Comparison of ENCODE assay signal across 1 cellular context in genomic region chr3:171844873-171845272, GRCh38.
TF ChIP-seq lines count a peak whose summit lies in the region.

No MANE protein-coding gene starts in this region.

TF ChIP-seq in HepG2, 621 proteins besides CTCF, POLR2A, EP300 and RAD21 (continues in another document):
- TF ChIP-seq ZBTB40 (IDR thresholded peaks at IDR 0.05) (no peak), ZBTB40 (CRISPR knock-in tag; IDR thresholded peaks at IDR 0.05) (no peak), AGO1 (IDR thresholded peaks at IDR 0.05; ENCODE audit: low read depth, low read length, poor library complexity, severe bottlenecking) (no peak), SOX5 (CRISPR knock-in tag; IDR thresholded peaks at IDR 0.05; ENCODE audit: borderline replicate concordance) (peak; percentile 42; the same call in 1 of the 2 replicates), ETV6 (CRISPR knock-in tag; conservative IDR thresholded peaks at IDR 0.05) (no peak), NR2F2 (IDR thresholded peaks at IDR 0.05; ENCODE audit: borderline replicate concordance, low read depth) (no peak), ZNF775 (CRISPR knock-in tag; IDR thresholded peaks at IDR 0.05; ENCODE audit: borderline replicate concordance) (no peak), ZNF792 (CRISPR knock-in tag; IDR thresholded peaks at IDR 0.05) (no peak), RXRA (CRISPR knock-in tag; IDR thresholded peaks at IDR 0.05) (no peak), ZNF143 (CRISPR knock-in tag; IDR thresholded peaks at IDR 0.05) (peak; percentile 76), KAT2B (IDR thresholded peaks at IDR 0.05; ENCODE audit: borderline replicate concordance, low read depth, low read length) (no peak), POLR2AphosphoS5 (IDR thresholded peaks at IDR 0.05; ENCODE audit: low read depth, low read length) (no peak), BRF2 (CRISPR knock-in tag; IDR thresholded peaks at IDR 0.05) (no peak), U2AF2 (IDR thresholded peaks at IDR 0.05; ENCODE audit: low read depth, low read length) (no peak), ZNF362 (CRISPR knock-in tag; IDR thresholded peaks at IDR 0.05; ENCODE audit: borderline replicate concordance) (peak; percentile 58; the same call in 1 of the 2 replicates), TCF12 (IDR thresholded peaks at IDR 0.05) (no peak), TCF12 (CRISPR knock-in tag; IDR thresholded peaks at IDR 0.05) (no peak), RFXANK (CRISPR knock-in tag; IDR thresholded peaks at IDR 0.05) (no peak), POLR2AphosphoS2 (IDR thresholded peaks at IDR 0.05; ENCODE audit: low read depth, low read length) (no peak), PLRG1 (conservative IDR thresholded peaks at IDR 0.05) (no peak), ZNF335 (CRISPR knock-in tag; IDR thresholded peaks at IDR 0.05) (no peak), ZIK1 (CRISPR knock-in tag; IDR thresholded peaks at IDR 0.05; ENCODE audit: borderline replicate concordance, low read depth) (no peak), SATB2 (CRISPR knock-in tag; IDR thresholded peaks at IDR 0.05) (no peak), RBM22 (optimal IDR thresholded peaks at IDR 0.05; ENCODE audit: low read length) (no peak), ARID5B (CRISPR knock-in tag; IDR thresholded peaks at IDR 0.05) (peak; percentile 51; the same call in 1 of the 2 replicates), KLF13 (CRISPR knock-in tag; IDR thresholded peaks at IDR 0.05) (no peak), GPN1 (CRISPR knock-in tag; IDR thresholded peaks at IDR 0.05; ENCODE audit: borderline replicate concordance) (no peak), AFF4 (CRISPR knock-in tag; IDR thresholded peaks at IDR 0.05) (no peak), IKZF5 (CRISPR knock-in tag; IDR thresholded peaks at IDR 0.05) (no peak), CEBPG (CRISPR knock-in tag; IDR thresholded peaks at IDR 0.05) (0 out of 2 replicates have a peak, but pooled peaks have one; percentile 10), NKX3-1 (CRISPR knock-in tag; IDR thresholded peaks at IDR 0.05) (no peak), SRY (CRISPR knock-in tag; IDR thresholded peaks at IDR 0.05) (no peak), ZNF567 (CRISPR knock-in tag; IDR thresholded peaks at IDR 0.05; ENCODE audit: borderline replicate concordance) (no peak), NFIC (IDR thresholded peaks at IDR 0.05; ENCODE audit: low read length) (peak; percentile 12; the same call in 1 of the 2 replicates), ASH2L (IDR thresholded peaks at IDR 0.05; ENCODE audit: insufficient read length, low read depth, low read length) (no peak), ZNF597 (CRISPR knock-in tag; IDR thresholded peaks at IDR 0.05) (no peak), HMG20B (CRISPR knock-in tag; conservative IDR thresholded peaks at IDR 0.05) (0 out of 2 replicates have a peak, but pooled peaks have one; percentile 25), BCL6 (CRISPR knock-in tag; IDR thresholded peaks at IDR 0.05) (peak; percentile 34; the same call in 1 of the 2 replicates), HNF4G (IDR thresholded peaks at IDR 0.05; ENCODE audit: borderline replicate concordance, low read depth, low read length) (no peak), HNF4G (CRISPR knock-in tag; IDR thresholded peaks at IDR 0.05; ENCODE audit: borderline replicate concordance, low read depth) (no peak), ZNF382 (CRISPR knock-in tag; IDR thresholded peaks at IDR 0.05; ENCODE audit: borderline replicate concordance) (no peak), CREB1 (IDR thresholded peaks at IDR 0.05) (no peak), CREB1 (CRISPR knock-in tag; IDR thresholded peaks at IDR 0.05) (no peak; the same call in 1 of the 2 replicates), TEAD3 (CRISPR knock-in tag; optimal IDR thresholded peaks at IDR 0.05; ENCODE audit: borderline replicate concordance) (peak; percentile 68), ZNF816 (CRISPR knock-in tag; IDR thresholded peaks at IDR 0.05; ENCODE audit: borderline replicate concordance) (no peak), HMG20A (CRISPR knock-in tag; IDR thresholded peaks at IDR 0.05; ENCODE audit: borderline replicate concordance) (no peak)
